ENCODE assay signal across 1 cellular context in genomic region chr7:143363011-143363937, GRCh38.
TF ChIP-seq lines count a peak whose summit lies in the region.

No MANE protein-coding gene starts in this region.

TF ChIP-seq in K562, 482 proteins besides CTCF, POLR2A, EP300 and RAD21:
- TF ChIP-seq SIN3A (IDR thresholded peaks at IDR 0.05; ENCODE audit: borderline replicate concordance in 2 of 2, control insufficient read depth in 1 of 2, low read depth in 2 of 2, low read length in 2 of 2) (no peak), EZH2 (IDR thresholded peaks at IDR 0.05; ENCODE audit: borderline replicate concordance, low read depth, low read length) (peak; percentile 95), CBX2 (IDR thresholded peaks at IDR 0.05; ENCODE audit: insufficient read depth, low read length, poor library complexity, severe bottlenecking) (peak; percentile 68)
